In genomic region chr15:101070502-101071273, GRCh38 we compare ENCODE assay signal across 1 cellular context.
TF ChIP-seq lines count a peak whose summit lies in the region.

No MANE protein-coding gene starts in this region.

TF ChIP-seq in liver, 16 proteins besides CTCF, POLR2A, EP300 and RAD21 (continued from another document):
- no peak for TF ChIP-seq EGR1 (IDR thresholded peaks at IDR 0.05; ENCODE audit: low read depth in 2 of 2)
